ENCODE assay signal across 8 cellular contexts in genomic region chr1:146012703-146013565, GRCh38. TPM values are rescaled to one million over a fixed set of nuclear protein-coding genes. Genes with fewer than 3 reads are reported as not detected.
DNase-seq lines count a peak whose midpoint lies in the region; ATAC-seq, FAIRE-seq and TF ChIP-seq lines count a peak whose summit lies in the region.

No MANE protein-coding gene starts in this region.

- TF ChIP-seq CTCF in BE2C (IDR thresholded peaks at IDR 0.05; ENCODE audit: low read depth, low read length) (peak; percentile 91), GM20000 (IDR thresholded peaks at IDR 0.05; ENCODE audit: extremely low read depth, missing control alignments) (peak; percentile 75), VCaP (conservative IDR thresholded peaks at IDR 0.05) (peak; percentile 85)

- no peak overlapping the region for H3K4me3 ChIP-seq in BE2C (ENCODE audit: low read depth, low read length)

- H3K27ac ChIP-seq in VCaP, result peak overlapping the region; percentile 55

- no peak for ATAC-seq in GM21529 (IDR thresholded peaks at IDR 0.05; ENCODE audit: unreplicated experiment)
- ATAC-seq in HG02884 (IDR thresholded peaks at IDR 0.05; ENCODE audit: unreplicated experiment), result no peak

- no peaks in the 10 kb centered on the region for H3K36me3 ChIP-seq in BE2C

- H3K27me3 ChIP-seq in BE2C, result peaks cover 22% of the 10 kb centered on the region

- DNase-seq in BE2C (peak; percentile 53), GM20000 (ENCODE audit: low spot score) (peak; percentile 73), NCI-H2196 treated with DMSO at 0.1 percent for 48 hours (lab: John Stamatoyannopoulos, UW; ENCODE audit: unreplicated experiment) (peak; percentile 65), middle frontal gyrus (ENCODE audit: extremely low spot score, low spot score) (peak; percentile 31)

- FAIRE-seq in endometrium (lab: Jason Lieb, UNC), result peak; percentile 87

- no peaks in the 10 kb centered on the region for H3K9me3 ChIP-seq in BE2C

- no peaks in the 10 kb centered on the region for H3K4me1 ChIP-seq in BE2C

RNA-seq across cellular contexts. Expression of gene HJV, which starts 8.6 kb away (rescaled TPM):
- not detected for polyA plus RNA-seq in BE2C (2012; ENCODE audit: insufficient read depth, insufficient read length, low read depth)

RNA-seq across cellular contexts. Expression of gene TXNIP, which starts 16.6 kb away (rescaled TPM):
- polyA plus RNA-seq in BE2C (2012; ENCODE audit: insufficient read depth, insufficient read length, low read depth), result 13.2 TPM

RNA-seq across cellular contexts. Expression of gene POLR3GL, which starts 48.4 kb away (rescaled TPM):
- polyA plus RNA-seq in BE2C (2012; ENCODE audit: insufficient read depth, insufficient read length, low read depth), result 16.8 TPM

RNA-seq across cellular contexts. Expression of gene ANKRD34A, which starts 48.6 kb away (rescaled TPM):
- 7.9 TPM for polyA plus RNA-seq in BE2C (2012; ENCODE audit: insufficient read depth, insufficient read length, low read depth)

RNA-seq across cellular contexts. Expression of gene LIX1L, which starts 55.1 kb away (rescaled TPM):
- 7.6 TPM for polyA plus RNA-seq in BE2C (2012; ENCODE audit: insufficient read depth, insufficient read length, low read depth)
